ENCODE assay signal across 13 cellular contexts in genomic region chr11:12696911-12697581, GRCh38. TPM values are rescaled to one million over a fixed set of nuclear protein-coding genes. Genes with fewer than 3 reads are reported as not detected.
DNase-seq lines count a peak whose midpoint lies in the region; ATAC-seq, FAIRE-seq and TF ChIP-seq lines count a peak whose summit lies in the region.
"Had no signal": no experiment of that assay in that cellular context is flagged by ENCODE, and none has a peak within 500 bp of the region (broad histone marks: within the 10 kb centered on the region; RNA-seq: fewer than 3 reads in every experiment).

No MANE protein-coding gene starts in this region.

- H3K4me3 ChIP-seq in A549, result no peak overlapping the region
- no peak overlapping the region for H3K4me3 ChIP-seq in foreskin fibroblast (ENCODE audit: low read depth in 1 of 2, low read length in 2 of 2)
- H3K4me3 ChIP-seq: upper lobe of right lung had no signal

- CTCF ChIA-PET in A549 (lab: Yijun Ruan, JAX), result no interaction called here
- CTCF ChIA-PET in RWPE1 (lab: Yijun Ruan, JAX), result no interaction called here

- no peaks in the 10 kb centered on the region for H3K9me3 ChIP-seq in A549
- H3K9me3 ChIP-seq: upper lobe of right lung had no signal

- no peak for TF ChIP-seq CTCF in A549 (IDR thresholded peaks at IDR 0.05)
- no peak for TF ChIP-seq CTCF in RWPE1 (conservative IDR thresholded peaks at IDR 0.05; ENCODE audit: low read depth)
- TF ChIP-seq CTCF in foreskin fibroblast (IDR thresholded peaks at IDR 0.05; ENCODE audit: low read depth, low read length), result no peak

- DNase-seq in A549 (ENCODE audit: low read depth in 1 of 2, low spot score in 1 of 2), result no peak
- peak; percentile 88 for DNase-seq in HT-29 (ENCODE audit: low spot score)
- DNase-seq in RWPE1 (ENCODE audit: low spot score), result peak; percentile 72
- DNase-seq in kidney glomerular epithelial cell (lab: John Stamatoyannopoulos, UW), result peak; percentile 20
- no peak for DNase-seq in activated naive CD4-positive, alpha-beta T cell (lab: John Stamatoyannopoulos, UW)
- DNase-seq in foreskin fibroblast, result no peak
- no peak for DNase-seq in NK-92 (lab: John Stamatoyannopoulos, UW; ENCODE audit: unreplicated experiment)
- DNase-seq in hepatic stellate cell (ENCODE audit: low spot score), result no peak
- DNase-seq: GDM1; Karpas-422; naive thymus-derived CD4-positive, alpha-beta T cell; NCI-H524; upper lobe of right lung had no signal

- FAIRE-seq in A549 (lab: Jason Lieb, UNC), result no peak

- H3K27ac ChIP-seq in A549 (peak overlapping the region; percentile 17 to 92; a peak in 4 of 6 replicates), RWPE1 (peak overlapping the region; percentile 51)
- H3K27ac ChIP-seq: upper lobe of right lung had no signal

- H3K4me1 ChIP-seq in A549, result peaks cover 93% of the 10 kb centered on the region

- POLR2A ChIA-PET in A549 (lab: Yijun Ruan, JAX) (no interaction called here), RWPE1 (lab: Yijun Ruan, JAX; ENCODE audit: low non-redundant PET) (no interaction called here)

- ATAC-seq in A549, result no peak
- ATAC-seq: naive thymus-derived CD4-positive, alpha-beta T cell; upper lobe of right lung had no signal

- H3K4me2 ChIP-seq in A549, result peak overlapping the region; percentile 90

- TF ChIP-seq POLR2A in A549 (IDR thresholded peaks at IDR 0.05; ENCODE audit: low read length), result no peak

- no peak for TF ChIP-seq EP300 in A549 (IDR thresholded peaks at IDR 0.05)

- 76% methylated on average over 5 of the region's 5 CpGs for WGBS in A549 (ENCODE audit: missing lambda C conversion rate)

- no peak for TF ChIP-seq RAD21 in A549 (conservative IDR thresholded peaks at IDR 0.05 in 1 of 2, IDR thresholded peaks at IDR 0.05 in 1 of 2)

TF ChIP-seq in A549, 52 proteins besides CTCF, POLR2A, EP300 and RAD21:
- TF ChIP-seq HOXB5 (CRISPR knock-in tag; IDR thresholded peaks at IDR 0.05) (no peak), NPAS2 (CRISPR knock-in tag; IDR thresholded peaks at IDR 0.05; ENCODE audit: borderline replicate concordance) (no peak)
TF ChIP-seq in A549: peak in this region for 0.

RNA-seq across cellular contexts. Expression of gene TEAD1, which starts 22.8 kb away (rescaled TPM):
- 110 and 112 TPM in 2 replicates for polyA plus RNA-seq in A549 (2011; rRNA removed)
- polyA plus RNA-seq in A549 (2012; cell fraction: cytosol; rRNA removed), result 29.0 and 41.5 TPM in 2 replicates
- 45.0 and 63.7 TPM in 2 replicates for polyA plus RNA-seq in A549 (2012; cell fraction: nucleus; rRNA removed)
- 110 to 116 TPM (median 111 TPM) in 3 replicates for polyA plus RNA-seq in A549 (2017; fragmentation: RNase III; extraction: RNeasy Plus Mini Kit Qiagen cat#74134 plus additional on column Dnase treatment)
- 144 and 157 TPM in 2 replicates for polyA minus RNA-seq in A549 (2011; rRNA and poly(A)+ RNA removed)
- 99.5 and 102 TPM in 2 replicates for total RNA-seq in HT-29 (2014; rRNA removed; shearing (Covaris generic))

Comparison
In these comparisons a context has a peak if more than half of its experiments do, and no peak if none do; other contexts are left out.
1. DNase-seq: peak in HT-29 (single experiment), RWPE1 (single experiment) and kidney glomerular epithelial cell (single experiment); none in A549 (0 of 2), activated naive CD4-positive, alpha-beta T cell (0 of 4), foreskin fibroblast (0 of 2), NK-92 (single experiment) and hepatic stellate cell (single experiment).